Comparison of ENCODE assay signal across 23 cellular contexts in the genomic region with DNA sequence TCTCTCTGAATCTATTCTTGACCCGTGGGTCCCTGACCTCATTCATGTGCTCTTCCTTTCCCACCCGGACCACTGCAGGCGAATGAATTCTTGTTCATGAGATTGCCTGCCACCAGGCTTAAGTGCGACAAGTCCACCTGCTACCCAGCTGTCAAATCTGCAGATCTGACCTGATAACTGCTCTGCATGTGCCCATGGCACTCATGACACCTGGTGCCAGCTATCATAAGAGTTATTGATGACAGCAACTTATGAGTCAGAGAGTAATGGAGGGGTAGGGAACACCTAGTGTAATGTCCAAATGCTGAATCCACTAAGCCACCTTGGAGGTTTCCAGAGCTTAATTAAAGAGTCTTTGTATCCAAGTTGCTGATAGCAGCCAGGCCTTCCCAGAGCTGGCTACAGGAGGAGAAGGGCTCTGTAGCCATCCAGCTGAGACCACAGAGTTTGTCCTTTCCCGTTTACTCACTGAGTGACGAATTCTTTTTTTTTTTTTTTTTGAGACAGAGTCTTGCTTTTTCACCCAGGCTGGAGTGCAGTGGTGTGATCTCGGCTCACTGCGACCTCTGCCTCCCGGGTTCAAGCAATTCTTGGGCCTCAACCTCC. TPM values are rescaled to one million over a fixed set of nuclear protein-coding genes. Genes with fewer than 3 reads are reported as not detected.
DNase-seq lines count a peak whose midpoint lies in the region; ATAC-seq, FAIRE-seq and TF ChIP-seq lines count a peak whose summit lies in the region.
"Had no signal": no experiment of that assay in that cellular context is flagged by ENCODE, and none has a peak within 500 bp of the region (broad histone marks: within the 10 kb centered on the region; RNA-seq: fewer than 3 reads in every experiment).

No MANE protein-coding gene starts in this region.

- peaks cover 0 to 4% of the 10 kb centered on the region in 2 donors for H3K4me1 ChIP-seq in small intestine (ENCODE audit: control insufficient read depth in 2 of 2, insufficient read depth in 1 of 2, low read depth in 1 of 2, low read length in 1 of 2)
- peaks cover 0 to 5% (median 0%) of the 10 kb centered on the region in 4 donors for H3K4me1 ChIP-seq in upper lobe of left lung
- H3K4me1 ChIP-seq: colonic mucosa, HAP-1 had no signal

- H3K36me3 ChIP-seq in small intestine (ENCODE audit: control insufficient read depth in 2 of 2, insufficient read depth in 2 of 2, low read length in 2 of 2) (peaks cover 0 to 4% of the 10 kb centered on the region in 2 donors), upper lobe of left lung (no peaks in the 10 kb centered on the region)
- H3K36me3 ChIP-seq: colonic mucosa, HAP-1 had no signal

- no peak overlapping the region for H3K4me3 Mint-ChIP-seq in T-helper 17 cell
- H3K4me3 Mint-ChIP-seq: activated CD4-positive, alpha-beta memory T cell treated with anti-CD3 and anti-CD28 coated beads for 36 hours had no signal

- H3K9me3 Mint-ChIP-seq in activated naive CD4-positive, alpha-beta T cell treated with anti-CD3 and anti-CD28 coated beads, Interleukin-2, amount 50 U/mL, for 72 hours, result no peaks in the 10 kb centered on the region
- H3K9me3 Mint-ChIP-seq: activated CD4-positive, alpha-beta memory T cell treated with anti-CD3 and anti-CD28 coated beads for 36 hours; IgD-negative memory B cell; naive B cell had no signal

- no peak for FAIRE-seq in small intestine (lab: Jason Lieb, UNC)
- FAIRE-seq: D721Med, kidney had no signal

- H3K9me3 ChIP-seq in T-helper 17 cell (ENCODE audit: control insufficient read depth, low read length, poor library complexity, severe bottlenecking), result no peaks in the 10 kb centered on the region
- no peaks in the 10 kb centered on the region for H3K9me3 ChIP-seq in small intestine (ENCODE audit: control insufficient read depth, low read depth)
- H3K9me3 ChIP-seq in upper lobe of left lung, result no peaks in the 10 kb centered on the region
- H3K9me3 ChIP-seq: colonic mucosa, HAP-1 had no signal

- H3K27me3 ChIP-seq in small intestine (ENCODE audit: control insufficient read depth in 2 of 2, insufficient read depth in 2 of 2, low read length in 2 of 2), result no peaks in the 10 kb centered on the region
- no peaks in the 10 kb centered on the region for H3K27me3 ChIP-seq in upper lobe of left lung
- H3K27me3 ChIP-seq: colonic mucosa had no signal

- TF ChIP-seq EP300 in upper lobe of left lung (IDR thresholded peaks at IDR 0.05), result no peak

- no peak for DNase-seq in activated naive CD4-positive, alpha-beta T cell treated with anti-CD3 and anti-CD28 coated beads, Interleukin-2, amount 50 U/mL, for 72 hours (ENCODE audit: low spot score in 2 of 2)
- DNase-seq in activated naive CD4-positive, alpha-beta T cell (lab: John Stamatoyannopoulos, UW), result no peak
- DNase-seq in T-helper 17 cell (no peak), small intestine (peak; percentile 88), upper lobe of left lung (no peak), kidney tubule cell (ENCODE audit: low spot score) (no peak), NCI-H2107 (lab: John Stamatoyannopoulos, UW) (no peak)
- DNase-seq: activated CD4-positive, alpha-beta memory T cell treated with anti-CD3 and anti-CD28 coated beads for 36 hours; activated gamma-delta T cell; C1 segment of cervical spinal cord; colonic mucosa; kidney; mesenchymal stem cell; naive B cell; NCI-H1436 treated with DMSO at 0.1 percent for 48 hours; NK-92 treated with Interleukin-12 subunit alpha and Interleukin-12 subunit beta, amount 100 ng/mL, for 24 hours; occipital lobe; T-helper 9 cell had no signal

- no peak for TF ChIP-seq CTCF in upper lobe of left lung (IDR thresholded peaks at IDR 0.05)

- 38 to 77% (median 53%) methylated on average over 9 of the region's 9 CpGs for WGBS in small intestine, 3 donors
- WGBS in upper lobe of left lung, 2 donors, result 91 to 97% methylated on average over 9 of the region's 9 CpGs

- H3K4me3 ChIP-seq in small intestine (ENCODE audit: low read depth in 1 of 2, low read length in 2 of 2) (no peak overlapping the region), upper lobe of left lung (no peak overlapping the region)
- H3K4me3 ChIP-seq: colonic mucosa, HAP-1 had no signal

- ATAC-seq in activated naive CD4-positive, alpha-beta T cell treated with anti-CD3 and anti-CD28 coated beads, Interleukin-2, amount 50 U/mL, for 72 hours, result no peak
- ATAC-seq in HG03354 (IDR thresholded peaks at IDR 0.05; ENCODE audit: poor library complexity, severe bottlenecking, unreplicated experiment), result peak; percentile 39
- no peak for ATAC-seq in T-helper 17 cell
- ATAC-seq in upper lobe of left lung (ENCODE audit: low FRiP score in 2 of 2), result no peak
- ATAC-seq: SK-N-SH treated with all-trans-retinoic acid at 6 μM for 48 hours had no signal

- no peaks in the 10 kb centered on the region for H3K27me3 Mint-ChIP-seq in T-helper 17 cell
- H3K27me3 Mint-ChIP-seq: activated CD4-positive, alpha-beta memory T cell treated with anti-CD3 and anti-CD28 coated beads for 36 hours; IgD-negative memory B cell; naive B cell had no signal

- TF ChIP-seq POLR2A in upper lobe of left lung (IDR thresholded peaks at IDR 0.05), result no peak

- peak overlapping the region in 1 of 2 donors; percentile 77 for H3K27ac ChIP-seq in small intestine (ENCODE audit: low read depth in 1 of 2, low read length in 1 of 2)
- H3K27ac ChIP-seq in upper lobe of left lung, result no peak overlapping the region
- H3K27ac ChIP-seq: colonic mucosa had no signal

- H3K4me1 Mint-ChIP-seq in T-helper 17 cell, result peaks cover 30% of the 10 kb centered on the region

- peaks cover 0 to 5% of the 10 kb centered on the region in 2 donors for H3K36me3 Mint-ChIP-seq in activated naive CD4-positive, alpha-beta T cell treated with anti-CD3 and anti-CD28 coated beads, Interleukin-2, amount 50 U/mL, for 72 hours
- no peaks in the 10 kb centered on the region for H3K36me3 Mint-ChIP-seq in T-helper 17 cell (ENCODE audit: low read depth)
- H3K36me3 Mint-ChIP-seq: naive B cell had no signal

- H3K27ac Mint-ChIP-seq in activated naive CD4-positive, alpha-beta T cell treated with anti-CD3 and anti-CD28 coated beads, Interleukin-2, amount 50 U/mL, for 72 hours, result peak overlapping the region; percentile 16 to 52
- H3K27ac Mint-ChIP-seq in T-helper 17 cell, result peak overlapping the region; percentile 88
- H3K27ac Mint-ChIP-seq: activated CD4-positive, alpha-beta memory T cell treated with anti-CD3 and anti-CD28 coated beads for 36 hours had no signal

RNA-seq across cellular contexts. Expression of a gene that starts 17.4 kb away (rescaled TPM):
- total RNA-seq in activated naive CD4-positive, alpha-beta T cell treated with anti-CD3 and anti-CD28 coated beads, Interleukin-2, amount 50 U/mL, for 72 hours, result 10 to 100 TPM; 11.2 to 14.9 TPM
- total RNA-seq in T-helper 17 cell (1 to 10 TPM; 9.2 to 9.4 TPM), upper lobe of left lung (1 to 10 TPM; 3.1 to 5.6 (median 4.5) TPM)
- 10 to 100 TPM; 12.3 to 19.2 (median 19.2) TPM for polyA plus RNA-seq in small intestine
